In the genomic region with DNA sequence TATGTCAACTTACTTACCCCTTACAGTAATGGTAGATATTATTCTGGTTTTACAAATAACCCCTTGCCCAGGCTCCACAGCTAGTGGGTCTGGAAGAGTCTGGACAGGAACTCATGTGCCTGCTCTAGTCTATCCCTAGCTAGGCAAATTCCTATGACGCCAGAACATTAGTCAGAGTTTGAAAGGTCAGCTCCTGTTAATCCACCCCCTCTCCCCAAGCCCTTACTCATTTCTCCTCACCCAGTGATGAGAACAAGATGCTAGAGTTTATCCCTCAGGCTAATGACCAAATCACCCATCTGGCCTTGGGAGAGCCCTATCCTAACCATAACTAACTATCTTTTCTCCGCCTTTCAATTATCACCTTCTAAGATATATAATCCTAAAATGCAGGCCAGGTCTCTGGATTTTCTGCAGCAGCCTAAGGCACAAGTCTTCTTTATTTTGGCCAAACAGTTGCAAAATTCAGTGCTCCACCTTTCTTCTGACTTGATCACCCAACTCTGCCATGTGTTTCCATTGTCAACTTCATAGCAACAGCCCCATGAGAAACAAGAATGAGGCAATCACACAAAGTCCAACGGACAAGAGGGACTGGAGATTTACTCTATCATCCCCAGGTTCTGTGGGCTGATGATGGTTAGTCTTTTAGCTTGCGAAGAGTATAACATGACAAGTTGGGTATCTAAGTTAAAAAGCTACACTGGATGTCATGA, we compare ENCODE assay signal across 14 cellular contexts.
A peak's percentile ranks its signal among the peaks of the same experiment; 100 is the strongest.
DNase-seq lines count a peak whose midpoint lies in the region; ATAC-seq and TF ChIP-seq lines count a peak whose summit lies in the region.
"Had no signal": no experiment of that assay in that cellular context is flagged by ENCODE, and none has a peak within 500 bp of the region (broad histone marks: within the 10 kb centered on the region; RNA-seq: fewer than 3 reads in every experiment).

No MANE protein-coding gene starts in this region.

- WGBS in testis, 2 donors, result 87 to 89% methylated on average over 4 of the region's 4 CpGs

- CTCF ChIA-PET in T-cell (lab: Charles Lee), result no interaction called here

- no peaks in the 10 kb centered on the region for H3K36me3 ChIP-seq in brain microvascular endothelial cell (replicated peaks)
- H3K36me3 ChIP-seq in testis (ENCODE audit: low read depth, missing control alignments), result no peaks in the 10 kb centered on the region

- no peaks in the 10 kb centered on the region for H3K27me3 Mint-ChIP-seq in T-cell
- H3K27me3 Mint-ChIP-seq: naive B cell had no signal

- in situ Hi-C loops in ACHN (cut with HindIII; ENCODE audit: low pct_ligation_motif_present, low pct_unique_long_range_greater_than_20kb, low sequenced_read_pairs) (no loop called here), brain microvascular endothelial cell (cut with HindIII; ENCODE audit: low pct_ligation_motif_present, low sequenced_read_pairs) (no loop called here)

- H3K4me1 ChIP-seq in testis, result no peaks in the 10 kb centered on the region

- no peak for TF ChIP-seq POLR2A in testis (IDR thresholded peaks at IDR 0.05)

- no peak overlapping the region for H3K4me3 ChIP-seq in brain microvascular endothelial cell (ENCODE audit: low read depth, low read length)
- H3K4me3 ChIP-seq in testis, result no peak overlapping the region

- H3K36me3 Mint-ChIP-seq in T-cell, result peaks cover 71% of the 10 kb centered on the region

- no peak overlapping the region for H3K4me3 Mint-ChIP-seq in T-cell
- H3K4me3 Mint-ChIP-seq: naive B cell had no signal

- peak overlapping the region; percentile 60 for H3K27ac ChIP-seq in brain microvascular endothelial cell
- no peak overlapping the region for H3K27ac ChIP-seq in testis
- H3K27ac ChIP-seq: KMS-11 had no signal

- DNase-seq in ACHN (peak; percentile 61), HS-27A (ENCODE audit: low read depth) (peak; percentile 49), brain microvascular endothelial cell (peak; percentile 93), islet precursor cell (peak; percentile 87), testis (no peak), T-helper 1 cell (no peak), T-cell (no peak)
- DNase-seq: activated CD4-positive, alpha-beta T cell treated with anti-CD3 and anti-CD28 coated beads for 1 hour; GF-D8; naive B cell; NCI-H2171 treated with DMSO at 0.1 percent for 48 hours; stimulated activated CD4-positive, alpha-beta T cell treated with anti-CD3 and anti-CD28 coated beads, Interleukin-15, amount 100 ng/mL, for 24 hours had no signal

- H3K4me1 Mint-ChIP-seq in T-cell, result no peaks in the 10 kb centered on the region

- no peaks in the 10 kb centered on the region for H3K9me3 ChIP-seq in testis

- POLR2A ChIA-PET in T-cell (lab: Charles Lee), result no interaction called here

- H3K9me3 Mint-ChIP-seq in T-cell, result peaks cover 6 to 14% (median 13%) of the 10 kb centered on the region in 3 donors

- ATAC-seq in T-cell (replicated peaks in 1 of 4) (no peak), HG03108 (IDR thresholded peaks at IDR 0.05; ENCODE audit: unreplicated experiment) (no peak)

- H3K27ac Mint-ChIP-seq in T-cell, result no peak overlapping the region
- H3K27ac Mint-ChIP-seq: naive B cell had no signal

- intact Hi-C loops in testis (cut with DNase I; ENCODE audit: low total_unique reads), result no loop called here

- no peak for TF ChIP-seq CTCF in brain microvascular endothelial cell (IDR thresholded peaks at IDR 0.05; ENCODE audit: low read depth, low read length, missing control alignments)
- no peak for TF ChIP-seq CTCF in testis (IDR thresholded peaks at IDR 0.05)

- H3K27me3 ChIP-seq in brain microvascular endothelial cell (replicated peaks) (no peaks in the 10 kb centered on the region), testis (no peaks in the 10 kb centered on the region)

Comparison
In these comparisons a context has a peak if more than half of its experiments do, and no peak if none do; other contexts are left out.
1. DNase-seq: peak in ACHN (single experiment), HS-27A (single experiment), brain microvascular endothelial cell (single experiment) and islet precursor cell (single experiment); none in testis (single experiment), T-helper 1 cell (0 of 5) and T-cell (0 of 34).